In the genomic region with DNA sequence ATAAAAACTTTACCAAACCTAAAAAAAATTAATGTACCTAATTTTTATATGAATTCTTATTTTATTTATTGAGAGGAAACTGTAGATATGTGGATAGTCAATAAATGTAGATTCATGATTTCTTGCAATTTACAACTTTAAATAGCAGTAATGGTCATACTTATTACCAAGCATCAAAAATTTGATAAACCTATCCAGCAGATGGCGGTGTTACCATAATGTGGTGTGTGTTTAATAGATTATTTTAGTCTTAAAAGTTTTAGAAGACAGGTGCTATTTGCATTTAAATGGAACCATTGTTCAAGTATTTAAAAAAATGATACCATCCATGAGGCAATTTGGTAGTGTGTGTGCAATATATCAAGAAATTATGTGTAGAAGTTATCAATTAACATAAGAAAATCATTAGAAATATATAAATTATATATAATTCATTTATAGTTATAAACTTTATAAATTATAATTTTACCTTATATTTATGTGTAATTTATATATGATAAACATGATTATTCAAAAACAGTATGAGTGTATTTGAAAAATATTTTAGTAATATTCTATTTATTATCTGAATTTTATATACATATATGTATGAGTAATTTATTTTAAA, we compare ENCODE assay signal across 8 cellular contexts.
DNase-seq lines count a peak whose midpoint lies in the region; ATAC-seq, FAIRE-seq and TF ChIP-seq lines count a peak whose summit lies in the region.

No MANE protein-coding gene starts in this region.

- FAIRE-seq in GM12892 (lab: Jason Lieb, UNC), result no peak

- no peaks in the 10 kb centered on the region for H3K4me1 ChIP-seq in breast epithelium

- POLR2A ChIA-PET in MCF 10A (lab: Yijun Ruan, JAX), result no interaction called here

- H3K27ac Mint-ChIP-seq in MCF 10A (ENCODE audit: low read depth, unreplicated experiment) (no peak overlapping the region), chondrocyte (ENCODE audit: unreplicated experiment) (no peak overlapping the region), neural crest cell (ENCODE audit: unreplicated experiment) (no peak overlapping the region)

- H3K36me3 ChIP-seq in breast epithelium, result no peaks in the 10 kb centered on the region

- H3K9me3 Mint-ChIP-seq in MCF 10A (ENCODE audit: unreplicated experiment), result peaks cover 5% of the 10 kb centered on the region
- H3K9me3 Mint-ChIP-seq in chondrocyte (ENCODE audit: low read depth), result no peaks in the 10 kb centered on the region
- H3K9me3 Mint-ChIP-seq in neural crest cell, result no peaks in the 10 kb centered on the region

- DNase-seq in MCF 10A (ENCODE audit: unreplicated experiment), result peak; percentile 70
- no peak for DNase-seq in breast epithelium (ENCODE audit: low spot score in 2 of 2)
- DNase-seq in NCI-H2171 (lab: John Stamatoyannopoulos, UW), result peak; percentile 23
- DNase-seq in chondrocyte (ENCODE audit: low spot score), result no peak
- peak; percentile 39 for DNase-seq in neural crest cell (ENCODE audit: low read depth, low spot score)
- DNase-seq in GM12892 (ENCODE audit: insufficient read length), result no peak

- intact Hi-C loops in MCF 10A (cut with micrococcal nuclease), result loop anchor here (1.0 to 5.0 kb wide), 5 partner anchors 676 to 1338 kb away; no protein-coding TSS in a partner anchor
- intact Hi-C loops in breast epithelium (cut with DNase I; ENCODE audit: low total_unique reads), result no loop called here

- no peaks in the 10 kb centered on the region for H3K9me3 ChIP-seq in breast epithelium

- no peaks in the 10 kb centered on the region for H3K27me3 ChIP-seq in breast epithelium

- CTCF ChIA-PET in MCF 10A (lab: Yijun Ruan, JAX), result interaction anchor here (0.5 to 2.0 kb wide), 10 partner anchors 15 to 1019 kb away, joined by 3 to 9 read pairs (median 3); no protein-coding TSS in a partner anchor

- H3K4me1 Mint-ChIP-seq in MCF 10A (ENCODE audit: insufficient read depth, unreplicated experiment) (no peaks in the 10 kb centered on the region), chondrocyte (ENCODE audit: low read depth) (no peaks in the 10 kb centered on the region), neural crest cell (peaks cover 8% of the 10 kb centered on the region)

- no peak overlapping the region for H3K27ac ChIP-seq in breast epithelium

- no peak overlapping the region for H3K4me3 ChIP-seq in breast epithelium

- H3K4me3 Mint-ChIP-seq in MCF 10A (ENCODE audit: unreplicated experiment) (no peak overlapping the region), chondrocyte (ENCODE audit: unreplicated experiment) (no peak overlapping the region), neural crest cell (no peak overlapping the region)

- TF ChIP-seq POLR2A in breast epithelium (IDR thresholded peaks at IDR 0.05) (no peak), GM12892 (IDR thresholded peaks at IDR 0.05; ENCODE audit: low read depth, low read length) (no peak)

- ATAC-seq in HG03196 (IDR thresholded peaks at IDR 0.05; ENCODE audit: unreplicated experiment) (no peak), HG03521 (IDR thresholded peaks at IDR 0.05; ENCODE audit: unreplicated experiment) (no peak)

- H3K27me3 Mint-ChIP-seq in MCF 10A (ENCODE audit: insufficient read depth, unreplicated experiment) (no peaks in the 10 kb centered on the region), chondrocyte (ENCODE audit: low read depth) (peaks cover 3% of the 10 kb centered on the region), neural crest cell (ENCODE audit: low read depth) (no peaks in the 10 kb centered on the region)

- peak; percentile 53 for TF ChIP-seq CTCF in MCF 10A (IDR thresholded peaks at IDR 0.05; ENCODE audit: unreplicated experiment)
- TF ChIP-seq CTCF in breast epithelium (IDR thresholded peaks at IDR 0.05), result no peak
- TF ChIP-seq CTCF in chondrocyte (IDR thresholded peaks at IDR 0.05), result peak; percentile 88
- peak; percentile 82 for TF ChIP-seq CTCF in neural crest cell (conservative IDR thresholded peaks at IDR 0.05)

- H3K36me3 Mint-ChIP-seq in MCF 10A (ENCODE audit: insufficient read depth, unreplicated experiment) (no peaks in the 10 kb centered on the region), chondrocyte (ENCODE audit: low read depth) (no peaks in the 10 kb centered on the region), neural crest cell (ENCODE audit: low read depth) (no peaks in the 10 kb centered on the region)

- no TSS peak for BruUV-seq in MCF 10A (replicated peaks; lab: Mats Ljungman, UMichigan)

Comparison
In these comparisons a context has a peak if more than half of its experiments do, and no peak if none do; other contexts are left out.
1. DNase-seq: peak in MCF 10A (single experiment), NCI-H2171 (single experiment) and neural crest cell (single experiment); none in breast epithelium (0 of 2), chondrocyte (single experiment) and GM12892 (single experiment).
2. CTCF ChIP-seq: peak in MCF 10A (single experiment), chondrocyte (single experiment) and neural crest cell (single experiment); none in breast epithelium (0 of 3).